In the genomic region with DNA sequence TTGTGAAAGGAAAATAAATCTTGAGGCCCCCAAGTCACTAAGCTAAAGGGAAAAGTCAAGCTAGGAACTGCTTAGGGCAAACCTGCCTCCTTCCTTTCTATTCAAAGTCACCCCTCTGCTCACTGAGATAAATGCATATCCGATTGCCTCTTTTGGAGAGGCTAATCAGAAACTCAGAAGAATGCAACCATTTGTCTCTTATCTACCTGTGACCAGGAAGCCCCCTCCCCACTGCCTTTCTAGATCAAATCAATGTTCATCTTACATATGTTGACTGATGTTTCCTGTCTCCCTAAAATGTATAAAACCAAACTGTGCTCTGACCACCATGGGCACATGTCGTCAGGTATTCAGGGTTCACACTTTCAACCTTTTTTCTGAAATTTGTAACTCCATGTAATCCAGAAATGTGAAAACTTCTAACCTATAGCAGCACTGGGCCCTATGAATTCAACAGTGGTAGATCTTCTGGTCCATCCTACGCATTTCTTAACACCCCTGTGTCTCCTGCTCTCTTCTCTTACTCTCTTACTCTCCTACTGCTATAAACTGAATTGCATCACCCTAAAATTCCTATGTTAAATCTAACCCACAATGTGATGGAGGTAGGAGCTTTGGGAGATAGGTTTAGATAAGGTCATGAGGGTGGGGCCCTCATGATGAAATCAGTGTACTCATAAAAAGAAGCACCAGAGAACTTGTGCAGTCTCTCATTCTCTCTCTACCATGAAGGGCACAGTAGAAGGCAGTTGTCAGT, we compare ENCODE assay signal across 1 cellular context.
TF ChIP-seq lines count a peak whose summit lies in the region.

No MANE protein-coding gene starts in this region.

TF ChIP-seq in IMR-90, 13 proteins besides CTCF, POLR2A, EP300 and RAD21 (continued from another document):
- TF ChIP-seq CHD1 (IDR thresholded peaks at IDR 0.05; ENCODE audit: low read depth, low read length) (no peak), BHLHE40 (IDR thresholded peaks at IDR 0.05; ENCODE audit: low read depth, low read length) (no peak), NFE2L2 (IDR thresholded peaks at IDR 0.05; ENCODE audit: low read depth, low read length) (no peak), MXI1 (IDR thresholded peaks at IDR 0.05; ENCODE audit: borderline replicate concordance, low read depth, low read length) (no peak), RFX5 (IDR thresholded peaks at IDR 0.05; ENCODE audit: low read depth, low read length) (no peak)
- TF ChIP-seq, protein P1, sequence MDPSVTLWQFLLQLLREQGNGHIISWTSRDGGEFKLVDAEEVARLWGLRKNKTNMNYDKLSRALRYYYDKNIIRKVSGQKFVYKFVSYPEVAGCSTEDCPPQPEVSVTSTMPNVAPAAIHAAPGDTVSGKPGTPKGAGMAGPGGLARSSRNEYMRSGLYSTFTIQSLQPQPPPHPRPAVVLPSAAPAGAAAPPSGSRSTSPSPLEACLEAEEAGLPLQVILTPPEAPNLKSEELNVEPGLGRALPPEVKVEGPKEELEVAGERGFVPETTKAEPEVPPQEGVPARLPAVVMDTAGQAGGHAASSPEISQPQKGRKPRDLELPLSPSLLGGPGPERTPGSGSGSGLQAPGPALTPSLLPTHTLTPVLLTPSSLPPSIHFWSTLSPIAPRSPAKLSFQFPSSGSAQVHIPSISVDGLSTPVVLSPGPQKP (IDR thresholded peaks at IDR 0.05; ENCODE audit: borderline replicate concordance, low read depth, low read length) = no peak
